8 cellular contexts compared by ENCODE assay signal in genomic region chr10:55091691-55092328, GRCh38.
A peak's percentile ranks its signal among the peaks of the same experiment; 100 is the strongest.
DNase-seq lines count a peak whose midpoint lies in the region; ATAC-seq and FAIRE-seq lines count a peak whose summit lies in the region.

No MANE protein-coding gene starts in this region.

- H3K36me3 Mint-ChIP-seq in stimulated activated effector memory CD8-positive, alpha-beta T cell treated with anti-CD3 and anti-CD28 coated beads, Interleukin-12 subunit alpha, Interleukin-12 subunit beta, amount 100 ng/mL, for 72 hours, result no peaks in the 10 kb centered on the region
- no peaks in the 10 kb centered on the region for H3K36me3 Mint-ChIP-seq in activated T-helper 1 cell treated with anti-CD3 and anti-CD28 coated beads, Interleukin-12 subunit alpha, Interleukin-12 subunit beta, Interleukin-2, Interleukin-4 antibody, amounts not matched to agents 30 ng/mL and 10 ng/mL and 1 ng/mL, durations not matched to agents 14 hours and 24 hours and 36 hours (ENCODE audit: low read depth)

- peaks cover 5% of the 10 kb centered on the region for H3K9me3 Mint-ChIP-seq in stimulated activated effector memory CD8-positive, alpha-beta T cell treated with anti-CD3 and anti-CD28 coated beads, Interleukin-12 subunit alpha, Interleukin-12 subunit beta, amount 100 ng/mL, for 72 hours
- H3K9me3 Mint-ChIP-seq in activated T-helper 1 cell treated with anti-CD3 and anti-CD28 coated beads, Interleukin-12 subunit alpha, Interleukin-12 subunit beta, Interleukin-2, Interleukin-4 antibody, amounts not matched to agents 30 ng/mL and 10 ng/mL and 1 ng/mL, durations not matched to agents 14 hours and 24 hours and 36 hours, result no peaks in the 10 kb centered on the region

- peak; percentile 53 for ATAC-seq in GM21367 (IDR thresholded peaks at IDR 0.05; ENCODE audit: unreplicated experiment)
- ATAC-seq in stimulated activated effector memory CD8-positive, alpha-beta T cell treated with anti-CD3 and anti-CD28 coated beads, Interleukin-12 subunit alpha, Interleukin-12 subunit beta, amount 100 ng/mL, for 72 hours, result no peak

- DNase-seq in Ammon's horn (ENCODE audit: low spot score), result peak; percentile 9
- DNase-seq in RCC 7860 (ENCODE audit: low spot score), result peak; percentile 20
- peak; percentile 5 for DNase-seq in iPS-NIHi11 (ENCODE audit: low spot score)
- DNase-seq in iPS-NIHi7 (ENCODE audit: extremely low spot score), result no peak
- DNase-seq in stimulated activated effector memory CD8-positive, alpha-beta T cell treated with anti-CD3 and anti-CD28 coated beads, Interleukin-12 subunit alpha, Interleukin-12 subunit beta, amount 100 ng/mL, for 72 hours (ENCODE audit: low spot score in 2 of 2), result no peak
- DNase-seq in activated T-helper 1 cell treated with anti-CD3 and anti-CD28 coated beads, Interleukin-12 subunit alpha, Interleukin-12 subunit beta, Interleukin-2, Interleukin-4 antibody, amounts not matched to agents 30 ng/mL and 10 ng/mL and 1 ng/mL, durations not matched to agents 14 hours and 24 hours and 36 hours (ENCODE audit: low spot score), result no peak
- no peak for DNase-seq in pons (ENCODE audit: low spot score)

- no peaks in the 10 kb centered on the region for H3K27me3 Mint-ChIP-seq in activated T-helper 1 cell treated with anti-CD3 and anti-CD28 coated beads, Interleukin-12 subunit alpha, Interleukin-12 subunit beta, Interleukin-2, Interleukin-4 antibody, amounts not matched to agents 30 ng/mL and 10 ng/mL and 1 ng/mL, durations not matched to agents 14 hours and 24 hours and 36 hours (ENCODE audit: insufficient read depth)

- no peak overlapping the region for H3K4me3 Mint-ChIP-seq in stimulated activated effector memory CD8-positive, alpha-beta T cell treated with anti-CD3 and anti-CD28 coated beads, Interleukin-12 subunit alpha, Interleukin-12 subunit beta, amount 100 ng/mL, for 72 hours
- no peak overlapping the region for H3K4me3 Mint-ChIP-seq in activated T-helper 1 cell treated with anti-CD3 and anti-CD28 coated beads, Interleukin-12 subunit alpha, Interleukin-12 subunit beta, Interleukin-2, Interleukin-4 antibody, amounts not matched to agents 30 ng/mL and 10 ng/mL and 1 ng/mL, durations not matched to agents 14 hours and 24 hours and 36 hours

- H3K4me1 Mint-ChIP-seq in stimulated activated effector memory CD8-positive, alpha-beta T cell treated with anti-CD3 and anti-CD28 coated beads, Interleukin-12 subunit alpha, Interleukin-12 subunit beta, amount 100 ng/mL, for 72 hours, result no peaks in the 10 kb centered on the region
- H3K4me1 Mint-ChIP-seq in activated T-helper 1 cell treated with anti-CD3 and anti-CD28 coated beads, Interleukin-12 subunit alpha, Interleukin-12 subunit beta, Interleukin-2, Interleukin-4 antibody, amounts not matched to agents 30 ng/mL and 10 ng/mL and 1 ng/mL, durations not matched to agents 14 hours and 24 hours and 36 hours (ENCODE audit: low read depth), result no peaks in the 10 kb centered on the region

- no peak overlapping the region for H3K27ac Mint-ChIP-seq in stimulated activated effector memory CD8-positive, alpha-beta T cell treated with anti-CD3 and anti-CD28 coated beads, Interleukin-12 subunit alpha, Interleukin-12 subunit beta, amount 100 ng/mL, for 72 hours
- H3K27ac Mint-ChIP-seq in activated T-helper 1 cell treated with anti-CD3 and anti-CD28 coated beads, Interleukin-12 subunit alpha, Interleukin-12 subunit beta, Interleukin-2, Interleukin-4 antibody, amounts not matched to agents 30 ng/mL and 10 ng/mL and 1 ng/mL, durations not matched to agents 14 hours and 24 hours and 36 hours, result no peak overlapping the region

- intact Hi-C loops in activated T-helper 1 cell treated with anti-CD3 and anti-CD28 coated beads, Interleukin-12 subunit alpha, Interleukin-12 subunit beta, Interleukin-2, Interleukin-4 antibody, amounts not matched to agents 30 ng/mL and 10 ng/mL and 1 ng/mL, durations not matched to agents 14 hours and 24 hours and 36 hours (cut with micrococcal nuclease), result loop anchor here (10.0 kb wide), 1 partner anchor 173 kb away; no protein-coding TSS in a partner anchor

- FAIRE-seq in RCC 7860 (lab: Jason Lieb, UNC), result peak; percentile 82

Comparison
In these comparisons a context has a peak if more than half of its experiments do, and no peak if none do; other contexts are left out.
1. DNase-seq: peak in Ammon's horn (single experiment), RCC 7860 (single experiment) and iPS-NIHi11 (single experiment); none in iPS-NIHi7 (single experiment), stimulated activated effector memory CD8-positive, alpha-beta T cell treated with anti-CD3 and anti-CD28 coated beads, Interleukin-12 subunit alpha, Interleukin-12 subunit beta, amount 100 ng/mL, for 72 hours (0 of 2), activated T-helper 1 cell treated with anti-CD3 and anti-CD28 coated beads, Interleukin-12 subunit alpha, Interleukin-12 subunit beta, Interleukin-2, Interleukin-4 antibody, amounts not matched to agents 30 ng/mL and 10 ng/mL and 1 ng/mL, durations not matched to agents 14 hours and 24 hours and 36 hours (single experiment) and pons (single experiment).